ENCODE assay signal across 16 cellular contexts in genomic region chr17:46794318-46794717, GRCh38. TPM values are rescaled to one million over a fixed set of nuclear protein-coding genes. Genes with fewer than 3 reads are reported as not detected.
DNase-seq lines count a peak whose midpoint lies in the region; ATAC-seq and TF ChIP-seq lines count a peak whose summit lies in the region.
"Had no signal": no experiment of that assay in that cellular context is flagged by ENCODE, and none has a peak within 500 bp of the region (broad histone marks: within the 10 kb centered on the region; RNA-seq: fewer than 3 reads in every experiment).

No MANE protein-coding gene starts in this region.

- no peak overlapping the region for H3K9ac ChIP-seq in BLaER1 treated with 17β-estradiol and CSF1 and Interleukin-3, amounts not matched to agents 10 nM and 100 nM

- TF ChIP-seq EP300 in transverse colon (IDR thresholded peaks at IDR 0.05; ENCODE audit: low read depth): no peak

- WGBS in transverse colon (ENCODE audit: low coverage in 1 of 2), 2 donors: 62 to 80% methylated on average over 1 to 5 of the region's 5 CpGs

- no peak overlapping the region for H2AFZ ChIP-seq in osteoblast (ENCODE audit: low read length)

- H3K4me2 ChIP-seq in BLaER1 treated with 17β-estradiol and CSF1 and Interleukin-3, amounts not matched to agents 10 nM and 100 nM: peak overlapping the region; percentile 19 to 77 (median 69); a peak in 19 of 22 replicates
- H3K4me2 ChIP-seq in osteoblast (ENCODE audit: insufficient read depth, low read length): no peak overlapping the region

- no peaks in the 10 kb centered on the region for H3K79me2 ChIP-seq in osteoblast (ENCODE audit: insufficient read depth, low read length)

- ATAC-seq in left lung: peak; percentile 96
- peak; percentile 92 for ATAC-seq in upper lobe of right lung
- no peak for ATAC-seq in activated T-cell treated with anti-CD3 and anti-CD28 coated beads, Interleukin-2, amount 50 U/mL, for 72 hours (replicated peaks in 1 of 2)
- ATAC-seq: CD8-positive, alpha-beta T cell had no signal

- H3K36me3 ChIP-seq in BLaER1 treated with 17β-estradiol and CSF1 and Interleukin-3, amounts not matched to agents 10 nM and 100 nM: no peaks in the 10 kb centered on the region
- H3K36me3 ChIP-seq in left lung (no peaks in the 10 kb centered on the region), osteoblast (ENCODE audit: insufficient read depth, low read length) (no peaks in the 10 kb centered on the region), upper lobe of right lung (no peaks in the 10 kb centered on the region), transverse colon (no peaks in the 10 kb centered on the region)
- H3K36me3 ChIP-seq: HAP-1 had no signal

- H3K4me3 ChIP-seq in BLaER1 treated with 17β-estradiol and CSF1 and Interleukin-3, amounts not matched to agents 10 nM and 100 nM: no peak overlapping the region
- H3K4me3 ChIP-seq in left lung (no peak overlapping the region), osteoblast (ENCODE audit: insufficient read depth, low read length) (no peak overlapping the region), upper lobe of right lung (no peak overlapping the region), transverse colon (no peak overlapping the region)
- H3K4me3 ChIP-seq: HAP-1 had no signal

- no peak overlapping the region for H3K27ac Mint-ChIP-seq in activated T-cell treated with anti-CD3 and anti-CD28 coated beads, Interleukin-2, amount 50 U/mL, for 72 hours
- H3K27ac Mint-ChIP-seq: B cell; CD14-positive monocyte; CD8-positive, alpha-beta T cell had no signal

- no peak overlapping the region for H3K4me3 Mint-ChIP-seq in activated T-cell treated with anti-CD3 and anti-CD28 coated beads, Interleukin-2, amount 50 U/mL, for 72 hours
- H3K4me3 Mint-ChIP-seq: B cell; CD14-positive monocyte; CD8-positive, alpha-beta T cell had no signal

- no peaks in the 10 kb centered on the region for H3K36me3 Mint-ChIP-seq in activated T-cell treated with anti-CD3 and anti-CD28 coated beads, Interleukin-2, amount 50 U/mL, for 72 hours (ENCODE audit: insufficient read depth in 2 of 2)
- H3K36me3 Mint-ChIP-seq: CD14-positive monocyte; CD8-positive, alpha-beta T cell had no signal

- DNase-seq in left lung: no peak
- peak; percentile 11 for DNase-seq in osteoblast (ENCODE audit: insufficient read length, low spot score, missing footprints)
- no peak for DNase-seq in upper lobe of right lung
- DNase-seq in stimulated activated CD4-positive, alpha-beta T cell treated with anti-CD3 and anti-CD28 coated beads, Interleukin-15, amount 100 ng/mL, for 24 hours: no peak
- DNase-seq in activated T-cell treated with anti-CD3 and anti-CD28 coated beads, Interleukin-2, amount 50 U/mL, for 72 hours: no peak
- no peak for DNase-seq in transverse colon
- DNase-seq: CD8-positive, alpha-beta T cell; COR-L47; DMS153; DMS79 treated with DMSO at 0.1 percent for 48 hours; EL; GOT3 had no signal

- TF ChIP-seq CTCF in left lung (IDR thresholded peaks at IDR 0.05): no peak
- TF ChIP-seq CTCF in osteoblast (IDR thresholded peaks at IDR 0.05; ENCODE audit: extremely low read depth, low read depth, low read length): no peak
- no peak for TF ChIP-seq CTCF in upper lobe of right lung (IDR thresholded peaks at IDR 0.05)
- TF ChIP-seq CTCF in transverse colon (IDR thresholded peaks at IDR 0.05): no peak

- H3K27me3 ChIP-seq in BLaER1 treated with 17β-estradiol and CSF1 and Interleukin-3, amounts not matched to agents 10 nM and 100 nM: no peaks in the 10 kb centered on the region
- H3K27me3 ChIP-seq in left lung: peaks cover 0 to 58% of the 10 kb centered on the region in 2 donors
- H3K27me3 ChIP-seq in osteoblast (ENCODE audit: insufficient read depth, low read length): peaks cover 51% of the 10 kb centered on the region
- peaks cover 8% of the 10 kb centered on the region for H3K27me3 ChIP-seq in upper lobe of right lung
- H3K27me3 ChIP-seq in transverse colon: peaks cover 57% of the 10 kb centered on the region

- no peak for TF ChIP-seq POLR2A in transverse colon (IDR thresholded peaks at IDR 0.05)

- H3K27me3 Mint-ChIP-seq in activated T-cell treated with anti-CD3 and anti-CD28 coated beads, Interleukin-2, amount 50 U/mL, for 72 hours (ENCODE audit: low read depth): peaks cover 22% of the 10 kb centered on the region

- in situ Hi-C loops in transverse colon (cut with MboI; ENCODE audit: low pct_ligation_motif_present in 1 of 4, low pct_unique_long_range_greater_than_20kb in 1 of 4, low sequenced_read_pairs in 3 of 4): no loop called here

- H3K4me1 Mint-ChIP-seq in activated T-cell treated with anti-CD3 and anti-CD28 coated beads, Interleukin-2, amount 50 U/mL, for 72 hours (ENCODE audit: low read depth): no peaks in the 10 kb centered on the region
- H3K4me1 Mint-ChIP-seq: B cell, CD14-positive monocyte had no signal

- H3K9me3 Mint-ChIP-seq in activated T-cell treated with anti-CD3 and anti-CD28 coated beads, Interleukin-2, amount 50 U/mL, for 72 hours: no peaks in the 10 kb centered on the region
- H3K9me3 Mint-ChIP-seq: CD8-positive, alpha-beta T cell had no signal

- H3K9me3 ChIP-seq in BLaER1 treated with 17β-estradiol and CSF1 and Interleukin-3, amounts not matched to agents 10 nM and 100 nM (replicated peaks in 1 of 11): peaks cover 0 to 4% (median 0%) of the 10 kb centered on the region in 11 experiments; a peak in 1 of 22 replicates
- no peaks in the 10 kb centered on the region for H3K9me3 ChIP-seq in left lung
- H3K9me3 ChIP-seq in osteoblast (ENCODE audit: low read depth, low read length): no peaks in the 10 kb centered on the region
- no peaks in the 10 kb centered on the region for H3K9me3 ChIP-seq in upper lobe of right lung
- no peaks in the 10 kb centered on the region for H3K9me3 ChIP-seq in transverse colon
- H3K9me3 ChIP-seq: HAP-1 had no signal

- H3K4me1 ChIP-seq in BLaER1 treated with 17β-estradiol and CSF1 and Interleukin-3, amounts not matched to agents 10 nM and 100 nM: peaks cover 11 to 37% (median 27%) of the 10 kb centered on the region in 10 experiments; a peak in 19 of 20 replicates
- H3K4me1 ChIP-seq in left lung (no peaks in the 10 kb centered on the region), osteoblast (ENCODE audit: insufficient read depth, low read length) (no peaks in the 10 kb centered on the region), upper lobe of right lung (no peaks in the 10 kb centered on the region), transverse colon (no peaks in the 10 kb centered on the region)
- H3K4me1 ChIP-seq: HAP-1 had no signal

- H3K27ac ChIP-seq in BLaER1 treated with 17β-estradiol and CSF1 and Interleukin-3, amounts not matched to agents 10 nM and 100 nM: no peak overlapping the region
- H3K27ac ChIP-seq in left lung: no peak overlapping the region
- H3K27ac ChIP-seq in osteoblast (ENCODE audit: low read depth, low read length): no peak overlapping the region
- no peak overlapping the region for H3K27ac ChIP-seq in upper lobe of right lung
- H3K27ac ChIP-seq in transverse colon: no peak overlapping the region

- intact Hi-C loops in left lung (cut with DNase I) (no loop called here), upper lobe of right lung (cut with DNase I) (no loop called here), transverse colon (cut with DNase I; ENCODE audit: low total_unique reads) (no loop called here)

- peaks cover 0 to 7% (median 0%) of the 10 kb centered on the region in 11 experiments; a peak in 1 of 22 replicates for H4K20me1 ChIP-seq in BLaER1 treated with 17β-estradiol and CSF1 and Interleukin-3, amounts not matched to agents 10 nM and 100 nM
- H4K20me1 ChIP-seq in osteoblast (ENCODE audit: insufficient read depth, low read length): no peaks in the 10 kb centered on the region

RNA-seq across cellular contexts. Expression of gene WNT3, which starts 24.2 kb away (rescaled TPM):
- total RNA-seq in left lung (1 to 10 TPM; 1.7 to 3.0 TPM), osteoblast (0.88 and 1.1 TPM in 2 replicates), upper lobe of right lung (3.3 TPM), transverse colon (under 1 TPM in 2 of 4 donors, not detected in 2; 0.27 to 0.48 TPM)
- total RNA-seq in activated T-cell treated with anti-CD3 and anti-CD28 coated beads, Interleukin-2, amount 50 U/mL, for 72 hours: under 1 TPM; 0.14 to 0.53 TPM
- total RNA-seq: CD8-positive, alpha-beta T cell had no signal

RNA-seq across cellular contexts. Expression of gene WNT9B, which starts 57.1 kb away (rescaled TPM):
- 1 to 10 TPM in 1 of 2 donors, under 1 TPM in 1; 0.23 to 1.2 TPM for total RNA-seq in left lung
- total RNA-seq in osteoblast: 0.36 TPM in 1 of 2 replicates, not detected in the other
- 2.0 TPM for total RNA-seq in upper lobe of right lung
- not detected for total RNA-seq in activated T-cell treated with anti-CD3 and anti-CD28 coated beads, Interleukin-2, amount 50 U/mL, for 72 hours
- not detected for total RNA-seq in transverse colon
- total RNA-seq: B cell; CD8-positive, alpha-beta T cell had no signal

Comparison
In these comparisons a context has a peak if more than half of its experiments do, and no peak if none do; other contexts are left out.
1. ATAC-seq: peak in left lung (single experiment) and upper lobe of right lung (single experiment); none in activated T-cell treated with anti-CD3 and anti-CD28 coated beads, Interleukin-2, amount 50 U/mL, for 72 hours (0 of 2).